ENCODE assay signal across 24 cellular contexts in the genomic region with DNA sequence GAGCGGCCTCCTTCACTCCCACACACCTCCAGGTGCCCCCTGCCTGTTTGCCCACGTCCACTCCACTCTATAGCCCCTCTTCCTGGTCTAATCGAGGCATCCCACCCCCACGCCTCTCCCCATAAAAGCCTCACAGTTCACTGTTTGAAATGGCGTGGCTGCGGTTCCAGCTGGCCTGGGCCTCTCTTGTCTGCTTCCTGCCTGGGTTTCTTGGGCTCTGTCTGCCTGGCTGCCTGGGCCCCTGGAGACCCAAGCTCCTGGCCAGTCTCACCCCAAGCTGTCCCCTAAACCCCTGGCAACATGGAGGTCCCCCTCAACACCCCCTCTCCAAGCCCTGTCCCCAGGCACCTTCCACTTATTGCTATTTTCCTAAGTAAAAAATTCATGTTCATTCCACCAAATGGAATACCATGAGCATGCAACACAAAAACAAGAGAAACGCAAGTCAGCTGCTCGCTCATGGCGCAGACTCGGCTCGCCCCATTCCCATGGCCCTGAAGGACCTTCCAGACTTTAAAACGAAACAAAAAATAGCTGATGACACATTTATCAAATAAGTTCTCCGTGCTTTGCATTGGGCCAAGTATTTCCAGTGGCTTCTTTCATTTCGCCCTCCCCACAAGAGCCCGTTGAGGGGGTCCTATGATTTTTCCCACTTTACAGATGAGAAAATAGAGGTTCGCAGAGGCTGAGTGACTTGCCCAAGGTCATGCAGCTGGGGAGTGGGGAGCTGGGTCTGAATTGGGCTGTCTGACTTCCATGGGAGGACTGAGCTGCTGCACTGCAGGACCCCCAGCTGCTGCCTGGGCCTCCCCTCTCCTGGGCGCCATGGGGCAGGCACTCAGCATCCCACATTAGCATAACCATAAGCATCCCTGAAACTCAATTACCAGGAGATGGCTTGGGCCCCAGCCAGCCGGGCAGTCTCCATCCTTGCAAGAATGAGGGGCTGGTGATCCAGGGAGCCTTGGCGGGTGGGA. TPM values are rescaled to one million over a fixed set of nuclear protein-coding genes. Genes with fewer than 3 reads are reported as not detected.
DNase-seq lines count a peak whose midpoint lies in the region; TF ChIP-seq lines count a peak whose summit lies in the region.
"Had no signal": no experiment of that assay in that cellular context is flagged by ENCODE, and none has a peak within 500 bp of the region (broad histone marks: within the 10 kb centered on the region; RNA-seq: fewer than 3 reads in every experiment).

No MANE protein-coding gene starts in this region.

- H3K36me3 ChIP-seq in HUES48 (ENCODE audit: control insufficient read depth, insufficient read depth, low read length) (no peaks in the 10 kb centered on the region), A673 (ENCODE audit: insufficient read depth, low read length, poor library complexity, severe bottlenecking) (no peaks in the 10 kb centered on the region)
- H3K36me3 ChIP-seq: thyroid gland had no signal

- intact Hi-C loops in dendritic cell treated with granulocyte-macrophage colony-stimulating factor and Interleukin-4, amounts not matched to agents 40 ng/mL and 50 ng/mL, for 4 days (cut with micrococcal nuclease): no loop called here
- intact Hi-C loops in A673 (cut with micrococcal nuclease; ENCODE audit: unreplicated experiment): no loop called here

- no TSS peak for BruUV-seq in A673 (replicated peaks; lab: Mats Ljungman, UMichigan)

- H3K36me3 Mint-ChIP-seq in dendritic cell treated with granulocyte-macrophage colony-stimulating factor and Interleukin-4, amounts not matched to agents 40 ng/mL and 50 ng/mL, for 4 days (ENCODE audit: low read depth): no peaks in the 10 kb centered on the region
- no peaks in the 10 kb centered on the region for H3K36me3 Mint-ChIP-seq in nephron progenitor cell (ENCODE audit: low read depth)
- H3K36me3 Mint-ChIP-seq: natural killer cell had no signal

- H3K27me3 Mint-ChIP-seq in dendritic cell treated with granulocyte-macrophage colony-stimulating factor and Interleukin-4, amounts not matched to agents 40 ng/mL and 50 ng/mL, for 4 days: peaks cover 13% of the 10 kb centered on the region
- peaks cover 51% of the 10 kb centered on the region for H3K27me3 Mint-ChIP-seq in nephron progenitor cell (ENCODE audit: low read depth, poor library complexity)

- H3K4me1 Mint-ChIP-seq in dendritic cell treated with granulocyte-macrophage colony-stimulating factor and Interleukin-4, amounts not matched to agents 40 ng/mL and 50 ng/mL, for 4 days (ENCODE audit: low read depth): peaks cover 34% of the 10 kb centered on the region
- H3K4me1 Mint-ChIP-seq in nephron progenitor cell: peaks cover 51% of the 10 kb centered on the region
- H3K4me1 Mint-ChIP-seq: activated B cell treated with CpG ODN at 0.5 μM for 24 hours, natural killer cell had no signal

- no peaks in the 10 kb centered on the region for H3K9me3 Mint-ChIP-seq in dendritic cell treated with granulocyte-macrophage colony-stimulating factor and Interleukin-4, amounts not matched to agents 40 ng/mL and 50 ng/mL, for 4 days
- no peaks in the 10 kb centered on the region for H3K9me3 Mint-ChIP-seq in nephron progenitor cell
- H3K9me3 Mint-ChIP-seq: activated B cell treated with CpG ODN at 0.5 μM for 24 hours; CD4-positive, alpha-beta T cell; natural killer cell had no signal

- H3K27ac ChIP-seq in HUES48 (ENCODE audit: low read depth, low read length) (peak overlapping the region; percentile 57), A673 (ENCODE audit: low read depth, low read length, poor library complexity, severe bottlenecking) (no peak overlapping the region)
- H3K27ac ChIP-seq: skin epidermis had no signal

- CTCF ChIA-PET in A673 (lab: Charles Lee) (no interaction called here), GM10248 (lab: Yijun Ruan, JAX) (interaction anchor here (1.2 to 5.0 kb wide), 4 partner anchors 9 to 256 kb away, joined by 3 to 20 read pairs (median 3); no protein-coding TSS in a partner anchor)

- DNase-seq in nephron progenitor cell (no peak), A673 (ENCODE audit: low spot score) (no peak), islet precursor cell (no peak), GM10248 (ENCODE audit: extremely low spot score) (no peak)
- DNase-seq: activated B cell treated with CpG ODN at 0.5 μM for 24 hours; activated CD4-positive, alpha-beta T cell treated with anti-CD3 and anti-CD28 coated beads, Interleukin-2, amount 50 U/mL, for 48 hours; anterior cingulate cortex; CD4-positive, alpha-beta T cell; cerebellar nuclear complex; foreskin melanocyte; GDM1; left colon; natural killer cell; NCI-H1417 treated with DMSO at 0.1 percent for 48 hours; NCI-H510A treated with DMSO at 0.1 percent for 48 hours; posterior cingulate gyrus; stimulated activated CD4-positive, alpha-beta T cell treated with anti-CD3 and anti-CD28 coated beads, Interleukin-2, amount 100 ng/mL, for 48 hours; stimulated activated naive CD8-positive, alpha-beta T cell treated with anti-CD3 and anti-CD28 coated beads, Interleukin-15, Interleukin-2, amounts not matched to agents 100 U/mL and 50 U/mL, for 24 hours; thyroid gland had no signal

- POLR2A ChIA-PET in A673 (lab: Charles Lee; ENCODE audit: low non-redundant PET) (no interaction called here), GM10248 (lab: Yijun Ruan, JAX) (no interaction called here)

- H3K4me3 ChIP-seq in HUES48 (ENCODE audit: low read depth, low read length): no peak overlapping the region
- H3K4me3 ChIP-seq in A673 (ENCODE audit: low read depth, low read length, poor library complexity, severe bottlenecking): no peak overlapping the region
- H3K4me3 ChIP-seq: skin epidermis, thyroid gland had no signal

- no peak overlapping the region for H3K4me3 Mint-ChIP-seq in dendritic cell treated with granulocyte-macrophage colony-stimulating factor and Interleukin-4, amounts not matched to agents 40 ng/mL and 50 ng/mL, for 4 days
- H3K4me3 Mint-ChIP-seq in nephron progenitor cell: peak overlapping the region; percentile 23
- H3K4me3 Mint-ChIP-seq: activated B cell treated with CpG ODN at 0.5 μM for 24 hours; CD4-positive, alpha-beta T cell; natural killer cell had no signal

- H3K4me1 ChIP-seq in HUES48 (ENCODE audit: control insufficient read depth, insufficient read depth, low read length): peaks cover 58% of the 10 kb centered on the region
- peaks cover 30% of the 10 kb centered on the region for H3K4me1 ChIP-seq in A673 (ENCODE audit: insufficient read depth, low read length, poor library complexity, severe bottlenecking)

- TF ChIP-seq CTCF in nephron progenitor cell (IDR thresholded peaks at IDR 0.05) (no peak), A673 (conservative IDR thresholded peaks at IDR 0.05; ENCODE audit: low read depth, low read length) (no peak), GM10248 (IDR thresholded peaks at IDR 0.05; ENCODE audit: control extremely low read depth, extremely low read depth, low read depth, missing control alignments) (no peak)

- H3K9me3 ChIP-seq in HUES48 (ENCODE audit: control insufficient read depth, insufficient read depth, low read length) (no peaks in the 10 kb centered on the region), A673 (ENCODE audit: low read depth, low read length, poor library complexity, severe bottlenecking) (no peaks in the 10 kb centered on the region)
- H3K9me3 ChIP-seq: thyroid gland had no signal

- H3K27me3 ChIP-seq in HUES48 (ENCODE audit: control insufficient read depth, insufficient read depth, low read length): peaks cover 22% of the 10 kb centered on the region; the same call in 1 of the 2 replicates
- no peaks in the 10 kb centered on the region for H3K27me3 ChIP-seq in A673 (replicated peaks; ENCODE audit: insufficient read depth, low read depth, low read length, poor library complexity)
- H3K27me3 ChIP-seq: thyroid gland had no signal

- H3K9ac ChIP-seq in HUES48 (ENCODE audit: low read depth, low read length): no peak overlapping the region

- H3K27ac Mint-ChIP-seq in dendritic cell treated with granulocyte-macrophage colony-stimulating factor and Interleukin-4, amounts not matched to agents 40 ng/mL and 50 ng/mL, for 4 days: peak overlapping the region; percentile 69
- no peak overlapping the region for H3K27ac Mint-ChIP-seq in nephron progenitor cell
- H3K27ac Mint-ChIP-seq: activated B cell treated with CpG ODN at 0.5 μM for 24 hours; CD4-positive, alpha-beta T cell; natural killer cell had no signal

RNA-seq across cellular contexts. Expression of a gene that starts 11.7 kb away (rescaled TPM):
- 0.45 and 1.9 TPM in 2 replicates for total RNA-seq in A673 (2021)
- total RNA-seq: activated B cell treated with CpG ODN at 0.5 μM for 24 hours; CD4-positive, alpha-beta T cell; epithelial cell of proximal tubule; mesenteric fat pad; natural killer cell had no signal

RNA-seq across cellular contexts. Expression of a gene that starts 37.8 kb away (rescaled TPM):
- 136 and 140 TPM in 2 replicates for total RNA-seq in A673 (2021)

RNA-seq across cellular contexts. Expression of a gene that starts 49.6 kb away (rescaled TPM):
- total RNA-seq in A673 (2021): 615 and 652 TPM in 2 replicates
